Comparison of ENCODE assay signal across 17 cellular contexts in genomic region chr2:59655809-59656208, GRCh38.
"Had no signal": no experiment of that assay in that cellular context is flagged by ENCODE, and none has a peak within 500 bp of the region (broad histone marks: within the 10 kb centered on the region; RNA-seq: fewer than 3 reads in every experiment).

No MANE protein-coding gene starts in this region.

- H3K4me1 ChIP-seq: psoas muscle had no signal

- FAIRE-seq: urothelium cell line had no signal

- H3K4me1 Mint-ChIP-seq: activated CD4-positive, alpha-beta memory T cell treated with anti-CD3 and anti-CD28 coated beads, Interleukin-2, amount 10 ng/mL, durations not matched to agents 7 days and 5 days; activated CD4-positive, alpha-beta T cell treated with anti-CD3 and anti-CD28 coated beads for 36 hours; activated naive CD4-positive, alpha-beta T cell treated with anti-CD3 and anti-CD28 coated beads, Interleukin-2, amount 50 U/mL, for 24 hours; neural crest cell; T-cell had no signal

- H3K27ac Mint-ChIP-seq: activated CD4-positive, alpha-beta memory T cell treated with anti-CD3 and anti-CD28 coated beads, Interleukin-2, amount 10 ng/mL, durations not matched to agents 7 days and 5 days; activated CD4-positive, alpha-beta T cell treated with anti-CD3 and anti-CD28 coated beads for 36 hours; activated naive CD4-positive, alpha-beta T cell treated with anti-CD3 and anti-CD28 coated beads, Interleukin-2, amount 50 U/mL, for 24 hours; T-cell had no signal

- H3K4me3 Mint-ChIP-seq: activated CD4-positive, alpha-beta memory T cell treated with anti-CD3 and anti-CD28 coated beads, Interleukin-2, amount 10 ng/mL, durations not matched to agents 7 days and 5 days; activated CD4-positive, alpha-beta T cell treated with anti-CD3 and anti-CD28 coated beads for 36 hours; activated naive CD4-positive, alpha-beta T cell treated with anti-CD3 and anti-CD28 coated beads, Interleukin-2, amount 50 U/mL, for 24 hours; neural crest cell; T-cell had no signal

- H3K27me3 ChIP-seq: adrenal gland, spleen had no signal

- H3K27me3 Mint-ChIP-seq: activated CD4-positive, alpha-beta memory T cell treated with anti-CD3 and anti-CD28 coated beads, Interleukin-2, amount 10 ng/mL, durations not matched to agents 7 days and 5 days; activated CD4-positive, alpha-beta T cell treated with anti-CD3 and anti-CD28 coated beads for 36 hours; T-cell had no signal

- H3K36me3 Mint-ChIP-seq: activated naive CD4-positive, alpha-beta T cell treated with anti-CD3 and anti-CD28 coated beads, Interleukin-2, amount 50 U/mL, for 24 hours; T-cell had no signal

- H3K4me3 ChIP-seq: adrenal gland, psoas muscle, spleen, thoracic aorta had no signal

- H3K9me3 Mint-ChIP-seq: activated CD4-positive, alpha-beta memory T cell treated with anti-CD3 and anti-CD28 coated beads, Interleukin-2, amount 10 ng/mL, durations not matched to agents 7 days and 5 days; activated naive CD4-positive, alpha-beta T cell treated with anti-CD3 and anti-CD28 coated beads, Interleukin-2, amount 50 U/mL, for 24 hours; neural crest cell; T-cell had no signal

- H3K27ac ChIP-seq: adrenal gland, psoas muscle, spleen, thoracic aorta, VCaP had no signal

- DNase-seq: activated CD4-positive, alpha-beta memory T cell treated with anti-CD3 and anti-CD28 coated beads, Interleukin-2, amount 10 ng/mL, durations not matched to agents 7 days and 5 days; activated CD4-positive, alpha-beta T cell treated with anti-CD3 and anti-CD28 coated beads for 36 hours; activated CD8-positive, alpha-beta memory T cell treated with anti-CD3 and anti-CD28 coated beads, Interleukin-2, amount 50 U/mL, for 4 hours; activated effector memory CD4-positive, alpha-beta T cell treated with anti-CD3 and anti-CD28 coated beads, Interleukin-2, amount 50 U/mL, for 16 hours; activated T-cell treated with anti-CD3 and anti-CD28 coated beads, Interleukin-2, amount 50 U/mL, for 48 hours; adrenal gland; foreskin melanocyte; psoas muscle; spleen; T-cell; T1000 had no signal

- ATAC-seq: activated CD4-positive, alpha-beta T cell treated with anti-CD3 and anti-CD28 coated beads for 36 hours; psoas muscle; sciatic nerve; T-cell had no signal

- H3K9me3 ChIP-seq: adrenal gland, psoas muscle, spleen, thoracic aorta had no signal

- H3K36me3 ChIP-seq: adrenal gland, spleen, thoracic aorta had no signal
